ENCODE assay signal across 16 cellular contexts in the genomic region with DNA sequence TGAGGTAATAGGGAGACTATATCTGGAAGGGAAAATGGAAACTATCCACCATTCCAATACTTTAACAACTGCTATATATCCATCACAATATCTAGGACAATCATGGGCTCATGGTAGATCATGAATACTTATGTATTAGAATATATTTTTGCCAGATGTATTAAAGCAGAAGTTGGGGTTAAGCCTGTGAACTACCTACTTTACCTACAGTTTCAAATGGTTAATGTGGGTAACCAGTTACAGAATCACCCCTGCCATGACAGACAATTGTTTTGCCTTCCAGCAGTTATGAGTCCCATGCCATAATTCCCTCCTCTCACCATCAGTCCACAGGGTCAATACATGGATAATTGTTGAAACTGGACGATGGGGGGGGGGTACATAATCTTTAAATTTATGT. TPM values are rescaled to one million over a fixed set of nuclear protein-coding genes. Genes with fewer than 3 reads are reported as not detected.
DNase-seq lines count a peak whose midpoint lies in the region; ATAC-seq and TF ChIP-seq lines count a peak whose summit lies in the region.
"Had no signal": no experiment of that assay in that cellular context is flagged by ENCODE, and none has a peak within 500 bp of the region (broad histone marks: within the 10 kb centered on the region; RNA-seq: fewer than 3 reads in every experiment).

No MANE protein-coding gene starts in this region.

- no peaks in the 10 kb centered on the region for H3K36me3 ChIP-seq in sigmoid colon
- H3K36me3 ChIP-seq: esophagus squamous epithelium, suprapubic skin had no signal

- peak; percentile 62 for DNase-seq in GM12865 (ENCODE audit: low read depth)
- no peak for DNase-seq in A172 (ENCODE audit: low spot score)
- no peak for DNase-seq in NCI-H1048 (lab: John Stamatoyannopoulos, UW)
- no peak for DNase-seq in sigmoid colon
- DNase-seq in CD14-positive monocyte (ENCODE audit: low spot score), result no peak
- DNase-seq: activated CD4-positive, alpha-beta T cell treated with anti-CD3 and anti-CD28 coated beads, Interleukin-2, amount 50 U/mL, for 4 hours; activated naive CD4-positive, alpha-beta T cell treated with anti-CD3 and anti-CD28 coated beads for 36 hours; DMS79; esophagus squamous epithelium; NCI-H1105; NCI-H82; SW 1271 had no signal

- H3K4me3 ChIP-seq in GM12865 (ENCODE audit: low read depth, low read length) (no peak overlapping the region), sigmoid colon (no peak overlapping the region)
- H3K4me3 ChIP-seq: esophagus squamous epithelium, suprapubic skin had no signal

- H3K4me1 ChIP-seq in sigmoid colon, result no peaks in the 10 kb centered on the region
- H3K4me1 ChIP-seq: suprapubic skin had no signal

- no peak for TF ChIP-seq POLR2A in sigmoid colon (IDR thresholded peaks at IDR 0.05)

- no peak overlapping the region for H3K4me3 Mint-ChIP-seq in CD14-positive monocyte
- H3K4me3 Mint-ChIP-seq: activated naive CD4-positive, alpha-beta T cell treated with anti-CD3 and anti-CD28 coated beads for 36 hours had no signal

- intact Hi-C loops in sigmoid colon (cut with DNase I) (no loop called here), CD14-positive monocyte (cut with micrococcal nuclease) (no loop called here)

- H3K27ac ChIP-seq in sigmoid colon, result no peak overlapping the region
- H3K27ac ChIP-seq: esophagus squamous epithelium, suprapubic skin had no signal

- no peaks in the 10 kb centered on the region for H3K9me3 ChIP-seq in sigmoid colon
- H3K9me3 ChIP-seq: esophagus squamous epithelium, suprapubic skin had no signal

- H3K27me3 Mint-ChIP-seq in CD14-positive monocyte (ENCODE audit: low read depth in 3 of 3), result peaks cover 0 to 3% (median 0%) of the 10 kb centered on the region in 3 donors

- H3K36me3 Mint-ChIP-seq in CD14-positive monocyte, result no peaks in the 10 kb centered on the region

- WGBS in sigmoid colon, 2 donors, result 90 to 91% methylated on average over 1 of the region's 1 CpG

- peaks cover 0 to 2% (median 0%) of the 10 kb centered on the region in 7 donors for H3K9me3 Mint-ChIP-seq in CD14-positive monocyte
- H3K9me3 Mint-ChIP-seq: activated naive CD4-positive, alpha-beta T cell treated with anti-CD3 and anti-CD28 coated beads for 36 hours had no signal

- TF ChIP-seq CTCF in GM12865 (IDR thresholded peaks at IDR 0.05; ENCODE audit: insufficient read depth, low read depth, low read length, missing control alignments) (no peak), sigmoid colon (IDR thresholded peaks at IDR 0.05) (no peak), CD14-positive monocyte (IDR thresholded peaks at IDR 0.05) (no peak)

- H3K27ac Mint-ChIP-seq in CD14-positive monocyte, result no peak overlapping the region
- H3K27ac Mint-ChIP-seq: activated naive CD4-positive, alpha-beta T cell treated with anti-CD3 and anti-CD28 coated beads for 36 hours had no signal

- ATAC-seq in GM19395 (IDR thresholded peaks at IDR 0.05; ENCODE audit: unreplicated experiment), result peak; percentile 59
- ATAC-seq in HG02759 (IDR thresholded peaks at IDR 0.05; ENCODE audit: unreplicated experiment), result peak; percentile 60
- ATAC-seq in HG03432 (IDR thresholded peaks at IDR 0.05; ENCODE audit: unreplicated experiment), result peak; percentile 54

- no peak for TF ChIP-seq EP300 in sigmoid colon (IDR thresholded peaks at IDR 0.05)

- H3K27me3 ChIP-seq in sigmoid colon, result no peaks in the 10 kb centered on the region
- H3K27me3 ChIP-seq: esophagus squamous epithelium, suprapubic skin had no signal

- H3K4me1 Mint-ChIP-seq in CD14-positive monocyte, result no peaks in the 10 kb centered on the region

RNA-seq across cellular contexts. Expression of gene RAPGEF5, which starts 29.9 kb away (rescaled TPM):
- 3.2 and 11.5 TPM in 2 replicates for total RNA-seq in A172 (2014; rRNA removed; shearing (Covaris generic))
- 10 to 100 TPM; 10.3 to 17.9 (median 15.7) TPM for total RNA-seq in sigmoid colon
- 10 to 100 TPM in 1 of 3 donors, 1 to 10 TPM in 2; 6.0 to 12.6 (median 8.8) TPM for polyA plus RNA-seq in sigmoid colon
- not detected for polyA plus RNA-seq in CD14-positive monocyte
